In the genomic region with DNA sequence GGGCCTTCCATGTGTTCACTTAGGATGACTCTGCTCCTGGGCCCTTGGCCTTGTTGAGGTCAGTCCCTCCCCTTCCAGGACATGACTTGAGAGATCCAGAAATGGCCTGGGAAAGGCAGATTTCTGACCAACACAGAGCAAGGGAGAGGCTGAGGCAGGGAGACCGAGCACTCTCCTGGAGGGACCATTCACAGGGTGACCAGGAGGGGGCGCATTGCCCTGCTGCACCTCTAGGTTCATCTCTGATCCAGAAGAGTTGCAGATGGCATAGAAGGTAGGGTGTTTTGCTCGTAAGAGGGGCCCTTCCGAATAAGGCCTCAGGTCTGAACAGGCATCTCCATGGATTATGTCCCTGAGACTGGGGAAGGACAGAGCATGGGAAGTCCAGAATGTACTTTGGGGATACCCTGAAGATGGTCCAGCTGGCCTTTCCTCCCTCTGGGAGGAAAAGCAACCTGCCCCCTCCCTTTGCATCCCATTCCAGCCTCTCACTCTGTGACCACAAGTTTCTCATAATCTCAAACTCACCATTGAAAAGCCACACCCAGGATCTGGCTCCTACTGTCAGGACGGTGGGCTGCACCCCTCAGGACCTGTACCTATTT, we compare ENCODE assay signal across 8 cellular contexts. TPM values are rescaled to one million over a fixed set of nuclear protein-coding genes. Genes with fewer than 3 reads are reported as not detected.
DNase-seq lines count a peak whose midpoint lies in the region; ATAC-seq lines count a peak whose summit lies in the region.

No MANE protein-coding gene starts in this region.

- in situ Hi-C loops in GM23248 (cut with MboI) = loop anchor here (10.0 kb wide), 2 partner anchors 122 to 272 kb away; no protein-coding TSS in a partner anchor

- DNase-seq in Ammon's horn (ENCODE audit: low spot score) (peak; percentile 17), GM23248 (peak; percentile 42), germinal center (ENCODE audit: low spot score) (peak; percentile 32), NCI-H2107 (lab: John Stamatoyannopoulos, UW) (no peak)
- DNase-seq in activated CD4-positive, alpha-beta T cell treated with anti-CD3 and anti-CD28 coated beads for 4 hours = peak; percentile 10 to 12
- DNase-seq in stimulated activated CD4-positive, alpha-beta T cell treated with anti-CD3 and anti-CD28 coated beads, TNF-alpha, amount 100 ng/mL, for 48 hours (ENCODE audit: low read depth in 3 of 3) = peak in 2 of 3 donors; percentile 16 to 27

- H3K9me3 ChIP-seq in GM23248 (ENCODE audit: low read depth) = no peaks in the 10 kb centered on the region

- WGBS in GM23248 (ENCODE audit: low coverage in 1 of 2, low lambda C conversion rate in 2 of 2, missing lambda C conversion rate in 2 of 2), 2 experiments = 33 to 38% methylated on average over 5 of the region's 5 CpGs

- H2AFZ ChIP-seq in GM23248 = no peak overlapping the region

- H3K9ac ChIP-seq in GM23248 = no peak overlapping the region

- H3K27ac ChIP-seq in GM23248 = no peak overlapping the region

- no peaks in the 10 kb centered on the region for H3K9me2 ChIP-seq in GM23248 (ENCODE audit: insufficient read depth)

- H3K27me3 ChIP-seq in GM23248 (replicated peaks; ENCODE audit: insufficient read depth) = peaks cover 5% of the 10 kb centered on the region; the same call in 1 of the 2 replicates

- H3K36me3 ChIP-seq in GM23248 (ENCODE audit: low read depth) = no peaks in the 10 kb centered on the region

- no peak overlapping the region for H3K4me3 ChIP-seq in GM23248

- no peaks in the 10 kb centered on the region for H3K79me2 ChIP-seq in GM23248 (ENCODE audit: insufficient read depth)

- H3F3A ChIP-seq in GM23248 (ENCODE audit: insufficient read depth) = no peaks in the 10 kb centered on the region

- no peaks in the 10 kb centered on the region for H4K20me1 ChIP-seq in GM23248 (ENCODE audit: insufficient read depth)

- no peaks in the 10 kb centered on the region for H3K4me1 ChIP-seq in GM23248 (ENCODE audit: insufficient read depth)

- no peak for ATAC-seq in HG03457 (IDR thresholded peaks at IDR 0.05; ENCODE audit: unreplicated experiment)
- no peak for ATAC-seq in GM21360 (IDR thresholded peaks at IDR 0.05; ENCODE audit: unreplicated experiment)

- H3K4me2 ChIP-seq in GM23248 (ENCODE audit: unreplicated experiment) = no peak overlapping the region

RNA-seq across cellular contexts. Expression of a gene that starts 6.6 kb away (rescaled TPM):
- total RNA-seq in GM23248 (2014; rRNA removed; shearing (Covaris generic)) = not detected in 2 replicates
- polyA plus RNA-seq in GM23248 (2016; fragmentation: Nextera tagmentation; extraction: Ambion mirVana) = not detected in 2 replicates
